Comparison of ENCODE assay signal across 1 cellular context in genomic region chr2:159045545-159046454, GRCh38.
TF ChIP-seq lines count a peak whose summit lies in the region.

No MANE protein-coding gene starts in this region.

TF ChIP-seq in Ishikawa, 13 proteins besides CTCF, POLR2A, EP300 and RAD21 (continued from another document):
- TF ChIP-seq REST (IDR thresholded peaks at IDR 0.05; ENCODE audit: low read depth) = no peak
